In genomic region chrX:139691493-139691842, GRCh38 we compare ENCODE assay signal across 9 cellular contexts. TPM values are rescaled to one million over a fixed set of nuclear protein-coding genes. Genes with fewer than 3 reads are reported as not detected.
DNase-seq lines count a peak whose midpoint lies in the region; ATAC-seq, FAIRE-seq and TF ChIP-seq lines count a peak whose summit lies in the region.
"Had no signal": no experiment of that assay in that cellular context is flagged by ENCODE, and none has a peak within 500 bp of the region (broad histone marks: within the 10 kb centered on the region; RNA-seq: fewer than 3 reads in every experiment).

No MANE protein-coding gene starts in this region.

- no peak overlapping the region for H3K56ac ChIP-seq in IMR-90 (ENCODE audit: extremely low read depth, insufficient read depth, low read length)

- H3K27ac ChIP-seq in IMR-90 (ENCODE audit: insufficient read depth, low read length) (no peak overlapping the region), fibroblast of lung (ENCODE audit: insufficient read depth, low read length) (no peak overlapping the region), small intestine (ENCODE audit: low read depth in 1 of 2, low read length in 1 of 2) (no peak overlapping the region)
- H3K27ac ChIP-seq: adrenal gland had no signal

- no peaks in the 10 kb centered on the region for H3K4me1 Mint-ChIP-seq in Calu3 (ENCODE audit: low read depth, unreplicated experiment)

- no peak overlapping the region for H4K91ac ChIP-seq in IMR-90 (ENCODE audit: insufficient read depth, low read depth, low read length)

- BruUV-seq in Calu3 (replicated peaks; lab: Mats Ljungman, UMichigan) (no TSS peak), IMR-90 (replicated peaks; lab: Mats Ljungman, UMichigan) (no TSS peak)

- H3K4ac ChIP-seq in IMR-90 (ENCODE audit: low read depth, low read length), result no peak overlapping the region

- no peak overlapping the region for H3K14ac ChIP-seq in IMR-90 (replicated peaks; ENCODE audit: low read depth, low read length)

- H2BK20ac ChIP-seq in IMR-90 (ENCODE audit: low read depth, low read length), result no peak overlapping the region

- no peak for TF ChIP-seq RAD21 in IMR-90 (IDR thresholded peaks at IDR 0.05; ENCODE audit: low read length)

- CTCF ChIA-PET in Calu3 (lab: Charles Lee) (interaction anchor here (0.6 kb wide), 2 partner anchors 85 to 560 kb away, joined by 3 read pairs; no protein-coding TSS in a partner anchor), IMR-90 (lab: Yijun Ruan, JAX) (no interaction called here)

- no peak for TF ChIP-seq CTCF in Calu3 (IDR thresholded peaks at IDR 0.05; ENCODE audit: unreplicated experiment)
- no peak for TF ChIP-seq CTCF in IMR-90 (conservative IDR thresholded peaks at IDR 0.05; ENCODE audit: low read depth, low read length)
- TF ChIP-seq CTCF in fibroblast of lung (conservative IDR thresholded peaks at IDR 0.05 in 1 of 2, IDR thresholded peaks at IDR 0.05 in 1 of 2; ENCODE audit: low read depth in 1 of 2, low read length in 2 of 2), result no peak

- H3K79me2 ChIP-seq in fibroblast of lung (ENCODE audit: control insufficient read depth, insufficient read depth, low read length), result no peaks in the 10 kb centered on the region

- H3K27me3 ChIP-seq in IMR-90 (ENCODE audit: control insufficient read depth, insufficient read depth, low read length), result peaks cover 7% of the 10 kb centered on the region; the same call in 1 of the 2 replicates
- peaks cover 5% of the 10 kb centered on the region for H3K27me3 ChIP-seq in fibroblast of lung (ENCODE audit: control insufficient read depth, insufficient read depth, low read length)
- H3K27me3 ChIP-seq in neuron (ENCODE audit: insufficient read depth, low read length), result peaks cover 23% of the 10 kb centered on the region
- peaks cover 0 to 5% of the 10 kb centered on the region in 2 donors for H3K27me3 ChIP-seq in small intestine (ENCODE audit: control insufficient read depth in 2 of 2, insufficient read depth in 2 of 2, low read length in 2 of 2)

- H3K4me2 ChIP-seq in IMR-90 (ENCODE audit: low read depth, low read length) (peak overlapping the region; percentile 13; the same call in 1 of the 2 replicates), fibroblast of lung (ENCODE audit: extremely low read depth, insufficient read depth, low read length) (peak overlapping the region; percentile 15)

- H2BK120ac ChIP-seq in IMR-90 (ENCODE audit: low read depth, low read length), result no peak overlapping the region

- no peaks in the 10 kb centered on the region for H3K9me3 Mint-ChIP-seq in Calu3 (ENCODE audit: low read depth, unreplicated experiment)

- H3K9ac ChIP-seq in IMR-90 (ENCODE audit: low read depth, low read length) (no peak overlapping the region), fibroblast of lung (ENCODE audit: insufficient read depth, low read length) (no peak overlapping the region)

- H3K4me1 ChIP-seq in IMR-90 (ENCODE audit: control insufficient read depth, insufficient read depth, low read length) (no peaks in the 10 kb centered on the region), fibroblast of lung (ENCODE audit: control insufficient read depth, extremely low read depth, insufficient read depth, low read length) (no peaks in the 10 kb centered on the region), neuron (ENCODE audit: insufficient read depth, low read length) (no peaks in the 10 kb centered on the region), small intestine (ENCODE audit: control insufficient read depth in 2 of 2, insufficient read depth in 1 of 2, low read depth in 1 of 2, low read length in 1 of 2) (no peaks in the 10 kb centered on the region)
- H3K4me1 ChIP-seq: adrenal gland had no signal

- intact Hi-C loops in Calu3 (cut with micrococcal nuclease; ENCODE audit: unreplicated experiment), result no loop called here
- intact Hi-C loops in IMR-90 (cut with micrococcal nuclease), result no loop called here

- H3K9me3 ChIP-seq in IMR-90 (ENCODE audit: control insufficient read depth, insufficient read depth, low read length), result no peaks in the 10 kb centered on the region
- H3K9me3 ChIP-seq in fibroblast of lung (ENCODE audit: control insufficient read depth, insufficient read depth, low read depth, low read length), result no peaks in the 10 kb centered on the region
- no peaks in the 10 kb centered on the region for H3K9me3 ChIP-seq in neuron (ENCODE audit: low read length)
- no peaks in the 10 kb centered on the region for H3K9me3 ChIP-seq in small intestine (ENCODE audit: control insufficient read depth, low read depth)
- H3K9me3 ChIP-seq: adrenal gland had no signal

- WGBS in IMR-90 (ENCODE audit: extremely low coverage in 2 of 2, insufficient read length in 1 of 2), 2 experiments, result 15% methylated on average over 5 of the region's 23 CpGs; no CpG with 5 or more reads in 1 of the 2 experiments
- 1 to 20% (median 5%) methylated on average over 9 to 23 of the region's 23 CpGs for WGBS in small intestine, 3 donors

- no peak for TF ChIP-seq POLR2A in IMR-90 (IDR thresholded peaks at IDR 0.05; ENCODE audit: low read depth, low read length)

- H3K79me1 ChIP-seq in IMR-90 (ENCODE audit: low read depth in 1 of 2, low read length in 2 of 2), result no peaks in the 10 kb centered on the region

- no peaks in the 10 kb centered on the region for H3K9me1 ChIP-seq in IMR-90 (ENCODE audit: insufficient read depth, low read length)

- H3K18ac ChIP-seq in IMR-90 (ENCODE audit: low read depth, low read length), result no peak overlapping the region

- DNase-seq in Calu3 (no peak), IMR-90 (no peak), fibroblast of lung (ENCODE audit: low read depth in 2 of 2) (peak in 1 of 2 donors; percentile 19), small intestine (no peak)

- peak overlapping the region; percentile 34 for H2AK9ac ChIP-seq in IMR-90 (replicated peaks; ENCODE audit: low read depth, low read length, poor library complexity)

- no peak overlapping the region for H4K5ac ChIP-seq in IMR-90 (ENCODE audit: low read depth, low read length)

- POLR2A ChIA-PET in IMR-90 (lab: Charles Lee; ENCODE audit: unreplicated experiment), result no interaction called here

- peaks cover 62% of the 10 kb centered on the region for H3K27me3 Mint-ChIP-seq in Calu3 (ENCODE audit: unreplicated experiment)

- H3K27ac Mint-ChIP-seq in Calu3 (ENCODE audit: unreplicated experiment), result no peak overlapping the region

- ATAC-seq in IMR-90 (ENCODE audit: low read depth) (peak; percentile 44), GM21825 (IDR thresholded peaks at IDR 0.05; ENCODE audit: unreplicated experiment) (no peak), HG03457 (IDR thresholded peaks at IDR 0.05; ENCODE audit: unreplicated experiment) (no peak), HG03095 (IDR thresholded peaks at IDR 0.05; ENCODE audit: unreplicated experiment) (no peak)

- H2BK5ac ChIP-seq in IMR-90 (ENCODE audit: low read depth, low read length, poor library complexity, severe bottlenecking), result no peak overlapping the region

- H3K23ac ChIP-seq in IMR-90 (ENCODE audit: low read depth, low read length), result no peak overlapping the region

- H3K36me3 Mint-ChIP-seq in Calu3 (ENCODE audit: insufficient read depth, unreplicated experiment), result no peaks in the 10 kb centered on the region

- no peak overlapping the region for H4K8ac ChIP-seq in IMR-90 (ENCODE audit: low read depth in 2 of 2, low read length in 2 of 2)

- H2AFZ ChIP-seq in IMR-90 (replicated peaks; ENCODE audit: low read length, poor library complexity) (peak overlapping the region; percentile 64), fibroblast of lung (ENCODE audit: low read length) (no peak overlapping the region), neuron (ENCODE audit: low read depth, low read length) (no peak overlapping the region)

- no peak overlapping the region for H3K4me3 ChIP-seq in IMR-90 (ENCODE audit: insufficient read depth, low read depth, low read length)
- peak overlapping the region in 2 of 4 experiments; percentile 28 to 46 for H3K4me3 ChIP-seq in fibroblast of lung (replicated peaks in 1 of 4; ENCODE audit: control extremely low read depth in 1 of 4, insufficient read depth in 1 of 4, low read depth in 3 of 4, low read length in 4 of 4)
- H3K4me3 ChIP-seq in neuron (ENCODE audit: low read length), result peak overlapping the region; percentile 47
- no peak overlapping the region for H3K4me3 ChIP-seq in small intestine (ENCODE audit: low read depth in 1 of 2, low read length in 2 of 2)

- H3K4me3 Mint-ChIP-seq in Calu3 (ENCODE audit: low read depth, unreplicated experiment), result peak overlapping the region; percentile 64

- in situ Hi-C loops in IMR-90 (cut with MboI; ENCODE audit: low sequenced_read_pairs), result no loop called here

- FAIRE-seq in small intestine (lab: Jason Lieb, UNC), result no peak

- H2AK5ac ChIP-seq in IMR-90 (ENCODE audit: low read depth, low read length), result no peak overlapping the region

- no peak overlapping the region for H2BK15ac ChIP-seq in IMR-90 (ENCODE audit: low read depth, low read length)

- H3K36me3 ChIP-seq in IMR-90 (ENCODE audit: control insufficient read depth, insufficient read depth, low read length) (no peaks in the 10 kb centered on the region), fibroblast of lung (ENCODE audit: control insufficient read depth, insufficient read depth, low read length) (no peaks in the 10 kb centered on the region), neuron (ENCODE audit: insufficient read depth, low read length) (no peaks in the 10 kb centered on the region), small intestine (ENCODE audit: control insufficient read depth in 2 of 2, insufficient read depth in 2 of 2, low read length in 2 of 2) (no peaks in the 10 kb centered on the region)
- H3K36me3 ChIP-seq: adrenal gland had no signal

- H4K20me1 ChIP-seq in IMR-90 (ENCODE audit: insufficient read depth, low read length) (no peaks in the 10 kb centered on the region), fibroblast of lung (ENCODE audit: control insufficient read depth, extremely low read depth, insufficient read depth, low read length) (no peaks in the 10 kb centered on the region)

- dilution Hi-C loops in IMR-90 (cut with HindIII; ENCODE audit: low sequenced_read_pairs, unreplicated experiment), result no loop called here

TF ChIP-seq in IMR-90, 13 proteins besides CTCF, POLR2A, EP300 and RAD21:
- TF ChIP-seq FOS (IDR thresholded peaks at IDR 0.05; ENCODE audit: low read depth, low read length), result no peak
- TF ChIP-seq RFX5 (IDR thresholded peaks at IDR 0.05; ENCODE audit: low read depth, low read length), result no peak
- no peak for TF ChIP-seq CEBPB (IDR thresholded peaks at IDR 0.05; ENCODE audit: low read depth, low read length)
- TF ChIP-seq RCOR1 (IDR thresholded peaks at IDR 0.05; ENCODE audit: insufficient replicate concordance, low read length), result no peak
- TF ChIP-seq MAFK (IDR thresholded peaks at IDR 0.05; ENCODE audit: low read depth, low read length), result no peak

RNA-seq across cellular contexts. Expression of gene MCF2, which starts 16.5 kb away (rescaled TPM):
- total RNA-seq in Calu3 (2022) (not detected in 2 replicates), IMR-90 (2012; rRNA removed) (under 0.01 TPM in 1 of 2 replicates, not detected in the other), fibroblast of lung (under 0.01 TPM in 2 replicates)
- polyA plus RNA-seq in IMR-90 (2012; rRNA removed) (0.07 TPM in 1 of 2 replicates, not detected in the other), fibroblast of lung (0.05 and 0.06 TPM in 2 replicates), small intestine (under 1 TPM in 1 of 3 donors, not detected in 2; 0.21 TPM)
- polyA plus RNA-seq in IMR-90 (2012; cell fraction: cytosol; rRNA removed), result not detected in 2 replicates
- 0.07 TPM in 1 of 2 replicates, not detected in the other for polyA plus RNA-seq in IMR-90 (2012; cell fraction: nucleus; rRNA removed; ENCODE audit: low replicate concordance)
- polyA plus RNA-seq in fibroblast of lung (2012), result not detected in 2 replicates
- polyA minus RNA-seq in fibroblast of lung (ENCODE audit: low replicate concordance), result not detected in 2 replicates
